1 cellular context compared by ENCODE assay signal in genomic region chr1:161542091-161542559, GRCh38.
TF ChIP-seq lines count a peak whose summit lies in the region.

No MANE protein-coding gene starts in this region.

TF ChIP-seq in GM12878, 131 proteins besides CTCF, POLR2A, EP300 and RAD21:
- peak in 1 of 2 experiments; percentile 15; a peak in 1 of 3 replicates for TF ChIP-seq EGR1 (IDR thresholded peaks at IDR 0.05; ENCODE audit: borderline replicate concordance in 1 of 2, low read depth in 2 of 2, low read length in 2 of 2)
- 0 out of 2 replicates have a peak, but pooled peaks have one; percentile 56 for TF ChIP-seq MEF2A (IDR thresholded peaks at IDR 0.05; ENCODE audit: insufficient read depth, low read depth, low read length)
- 0 out of 2 replicates have a peak, but pooled peaks have one; percentile 32 for TF ChIP-seq TCF3 (IDR thresholded peaks at IDR 0.05; ENCODE audit: borderline replicate concordance, insufficient read depth, low read depth, low read length)
- TF ChIP-seq NFIC (IDR thresholded peaks at IDR 0.05; ENCODE audit: low read depth, low read length), result peak; percentile 86
- peak; percentile 80 for TF ChIP-seq EED (IDR thresholded peaks at IDR 0.05; ENCODE audit: low read depth)
- TF ChIP-seq POU2F2 (IDR thresholded peaks at IDR 0.05; ENCODE audit: borderline replicate concordance, low read depth, low read length), result peak; percentile 75; the same call in 1 of the 3 replicates
- 0 out of 2 replicates have a peak, but pooled peaks have one; percentile 33 for TF ChIP-seq BACH1 (IDR thresholded peaks at IDR 0.05; ENCODE audit: borderline replicate concordance)
- peak; percentile 69; the same call in 1 of the 2 replicates for TF ChIP-seq CREM (IDR thresholded peaks at IDR 0.05; ENCODE audit: low read depth)
- peak in 1 of 2 experiments; percentile 96; a peak in 2 of 4 replicates for TF ChIP-seq ETV6 (conservative IDR thresholded peaks at IDR 0.05 in 1 of 2, IDR thresholded peaks at IDR 0.05 in 1 of 2; ENCODE audit: borderline replicate concordance in 1 of 2, low read depth in 1 of 2)
- 0 out of 2 replicates have a peak, but pooled peaks have one; percentile 46 for TF ChIP-seq IRF4 (IDR thresholded peaks at IDR 0.05; ENCODE audit: low read depth, low read length)
- TF ChIP-seq TCF12 (IDR thresholded peaks at IDR 0.05; ENCODE audit: low read depth, low read length), result 0 out of 2 replicates have a peak, but pooled peaks have one; percentile 41
- peak; percentile 38; the same call in 1 of the 2 replicates for TF ChIP-seq ATF7 (IDR thresholded peaks at IDR 0.05; ENCODE audit: low read depth)
- TF ChIP-seq IKZF2 (IDR thresholded peaks at IDR 0.05), result peak; percentile 57 to 59
- 0 out of 2 replicates have a peak, but pooled peaks have one; percentile 33 for TF ChIP-seq CREB1 (IDR thresholded peaks at IDR 0.05; ENCODE audit: low read depth)
- peak; percentile 79; the same call in 1 of the 2 replicates for TF ChIP-seq FOXM1 (IDR thresholded peaks at IDR 0.05; ENCODE audit: low read depth, low read length)
- TF ChIP-seq CBX5 (IDR thresholded peaks at IDR 0.05; ENCODE audit: low read depth), result 0 out of 2 replicates have a peak, but pooled peaks have one; percentile 24
- TF ChIP-seq BCL11A (IDR thresholded peaks at IDR 0.05; ENCODE audit: low read depth, low read length), result peak; percentile 46; the same call in 1 of the 2 replicates
- TF ChIP-seq RUNX3 (IDR thresholded peaks at IDR 0.05; ENCODE audit: low read length), result peak; percentile 93
- peak; percentile 70; the same call in 1 of the 2 replicates for TF ChIP-seq ZBED1 (IDR thresholded peaks at IDR 0.05; ENCODE audit: borderline replicate concordance)
- peak; percentile 79 for TF ChIP-seq CBFB (IDR thresholded peaks at IDR 0.05; ENCODE audit: low read depth)
- TF ChIP-seq ATF2 (IDR thresholded peaks at IDR 0.05; ENCODE audit: low read length), result peak; percentile 54; the same call in 1 of the 2 replicates
- 0 out of 2 replicates have a peak, but pooled peaks have one; percentile 35 for TF ChIP-seq MLLT1 (IDR thresholded peaks at IDR 0.05)
- TF ChIP-seq PAX5 (IDR thresholded peaks at IDR 0.05; ENCODE audit: borderline replicate concordance, low read depth, low read length), result peak; percentile 85
- TF ChIP-seq JUNB (IDR thresholded peaks at IDR 0.05), result peak; percentile 64
- TF ChIP-seq GABPA (IDR thresholded peaks at IDR 0.05; ENCODE audit: low read depth), result 0 out of 2 replicates have a peak, but pooled peaks have one; percentile 11
